1 cellular context compared by ENCODE assay signal in the genomic region with DNA sequence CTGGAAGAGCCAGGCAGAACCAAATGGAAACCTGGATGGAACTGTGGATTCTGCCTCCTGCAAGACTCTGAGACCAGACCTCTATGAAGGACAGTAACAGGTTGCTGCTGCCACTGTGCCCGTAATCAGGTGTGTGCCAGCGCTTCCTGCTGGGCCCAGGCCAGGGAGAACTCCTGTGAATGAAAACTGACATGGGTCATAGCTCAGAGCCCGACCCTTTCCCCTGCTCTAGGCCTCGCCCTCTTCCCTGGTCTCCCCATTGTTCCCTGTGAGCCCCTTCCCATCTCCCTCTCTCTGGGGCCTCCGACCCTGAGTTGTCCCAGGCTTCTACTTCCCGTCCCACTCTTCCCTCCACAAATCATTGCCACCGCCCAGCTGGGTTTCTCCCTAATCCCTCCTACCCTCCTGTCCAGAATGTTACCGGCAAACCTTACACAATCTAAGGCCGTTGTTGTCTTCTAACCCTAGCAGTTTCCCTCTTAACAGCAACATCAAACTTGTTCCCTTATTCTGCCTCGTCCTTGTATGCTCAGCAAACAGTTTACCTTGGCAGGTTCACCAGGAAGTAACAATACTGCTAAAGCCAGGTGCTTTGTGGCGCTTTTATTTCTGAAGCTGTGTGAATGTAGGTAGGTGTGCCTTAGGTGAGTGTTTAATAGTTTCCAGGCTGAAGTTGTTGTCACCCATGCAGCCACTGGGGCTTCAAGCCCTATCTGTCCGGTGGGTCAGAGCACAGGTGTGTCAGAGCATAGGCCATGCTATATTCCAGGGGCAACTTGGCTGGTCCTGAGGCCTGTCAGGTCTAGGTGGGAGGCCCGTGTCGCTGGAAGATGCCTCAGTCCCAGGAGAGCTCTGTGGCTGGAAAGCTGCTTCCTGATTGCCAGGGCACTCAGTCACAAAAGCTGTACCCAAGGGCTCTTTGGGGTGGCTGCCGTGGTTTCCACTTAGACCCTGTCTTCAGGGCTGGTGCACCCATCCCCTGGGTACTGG.
TF ChIP-seq lines count a peak whose summit lies in the region.

No MANE protein-coding gene starts in this region.

TF ChIP-seq in liver, 16 proteins besides CTCF, POLR2A, EP300 and RAD21 (continued from another document):
- TF ChIP-seq, protein P1, sequence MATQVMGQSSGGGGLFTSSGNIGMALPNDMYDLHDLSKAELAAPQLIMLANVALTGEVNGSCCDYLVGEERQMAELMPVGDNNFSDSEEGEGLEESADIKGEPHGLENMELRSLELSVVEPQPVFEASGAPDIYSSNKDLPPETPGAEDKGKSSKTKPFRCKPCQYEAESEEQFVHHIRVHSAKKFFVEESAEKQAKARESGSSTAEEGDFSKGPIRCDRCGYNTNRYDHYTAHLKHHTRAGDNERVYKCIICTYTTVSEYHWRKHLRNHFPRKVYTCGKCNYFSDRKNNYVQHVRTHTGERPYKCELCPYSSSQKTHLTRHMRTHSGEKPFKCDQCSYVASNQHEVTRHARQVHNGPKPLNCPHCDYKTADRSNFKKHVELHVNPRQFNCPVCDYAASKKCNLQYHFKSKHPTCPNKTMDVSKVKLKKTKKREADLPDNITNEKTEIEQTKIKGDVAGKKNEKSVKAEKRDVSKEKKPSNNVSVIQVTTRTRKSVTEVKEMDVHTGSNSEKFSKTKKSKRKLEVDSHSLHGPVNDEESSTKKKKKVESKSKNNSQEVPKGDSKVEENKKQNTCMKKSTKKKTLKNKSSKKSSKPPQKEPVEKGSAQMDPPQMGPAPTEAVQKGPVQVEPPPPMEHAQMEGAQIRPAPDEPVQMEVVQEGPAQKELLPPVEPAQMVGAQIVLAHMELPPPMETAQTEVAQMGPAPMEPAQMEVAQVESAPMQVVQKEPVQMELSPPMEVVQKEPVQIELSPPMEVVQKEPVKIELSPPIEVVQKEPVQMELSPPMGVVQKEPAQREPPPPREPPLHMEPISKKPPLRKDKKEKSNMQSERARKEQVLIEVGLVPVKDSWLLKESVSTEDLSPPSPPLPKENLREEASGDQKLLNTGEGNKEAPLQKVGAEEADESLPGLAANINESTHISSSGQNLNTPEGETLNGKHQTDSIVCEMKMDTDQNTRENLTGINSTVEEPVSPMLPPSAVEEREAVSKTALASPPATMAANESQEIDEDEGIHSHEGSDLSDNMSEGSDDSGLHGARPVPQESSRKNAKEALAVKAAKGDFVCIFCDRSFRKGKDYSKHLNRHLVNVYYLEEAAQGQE (IDR thresholded peaks at IDR 0.05), result peak; percentile 77
- no peak for TF ChIP-seq TAF1 (conservative IDR thresholded peaks at IDR 0.05)
- peak in 1 of 2 donors; percentile 40 for TF ChIP-seq GABPA (IDR thresholded peaks at IDR 0.05 in 1 of 2, conservative IDR thresholded peaks at IDR 0.05 in 1 of 2)
- TF ChIP-seq, protein P2, sequence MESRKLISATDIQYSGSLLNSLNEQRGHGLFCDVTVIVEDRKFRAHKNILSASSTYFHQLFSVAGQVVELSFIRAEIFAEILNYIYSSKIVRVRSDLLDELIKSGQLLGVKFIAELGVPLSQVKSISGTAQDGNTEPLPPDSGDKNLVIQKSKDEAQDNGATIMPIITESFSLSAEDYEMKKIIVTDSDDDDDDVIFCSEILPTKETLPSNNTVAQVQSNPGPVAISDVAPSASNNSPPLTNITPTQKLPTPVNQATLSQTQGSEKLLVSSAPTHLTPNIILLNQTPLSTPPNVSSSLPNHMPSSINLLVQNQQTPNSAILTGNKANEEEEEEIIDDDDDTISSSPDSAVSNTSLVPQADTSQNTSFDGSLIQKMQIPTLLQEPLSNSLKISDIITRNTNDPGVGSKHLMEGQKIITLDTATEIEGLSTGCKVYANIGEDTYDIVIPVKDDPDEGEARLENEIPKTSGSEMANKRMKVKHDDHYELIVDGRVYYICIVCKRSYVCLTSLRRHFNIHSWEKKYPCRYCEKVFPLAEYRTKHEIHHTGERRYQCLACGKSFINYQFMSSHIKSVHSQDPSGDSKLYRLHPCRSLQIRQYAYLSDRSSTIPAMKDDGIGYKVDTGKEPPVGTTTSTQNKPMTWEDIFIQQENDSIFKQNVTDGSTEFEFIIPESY (IDR thresholded peaks at IDR 0.05), result peak; percentile 28
- TF ChIP-seq HNF4G (IDR thresholded peaks at IDR 0.05), result no peak
- TF ChIP-seq, protein P3, sequence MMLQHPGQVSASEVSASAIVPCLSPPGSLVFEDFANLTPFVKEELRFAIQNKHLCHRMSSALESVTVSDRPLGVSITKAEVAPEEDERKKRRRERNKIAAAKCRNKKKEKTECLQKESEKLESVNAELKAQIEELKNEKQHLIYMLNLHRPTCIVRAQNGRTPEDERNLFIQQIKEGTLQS (IDR thresholded peaks at IDR 0.05), result no peak
- TF ChIP-seq EGR1 (IDR thresholded peaks at IDR 0.05; ENCODE audit: low read depth in 2 of 2), result peak in 1 of 2 donors; percentile 91
- TF ChIP-seq, protein P4, sequence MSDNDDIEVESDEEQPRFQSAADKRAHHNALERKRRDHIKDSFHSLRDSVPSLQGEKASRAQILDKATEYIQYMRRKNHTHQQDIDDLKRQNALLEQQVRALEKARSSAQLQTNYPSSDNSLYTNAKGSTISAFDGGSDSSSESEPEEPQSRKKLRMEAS (IDR thresholded peaks at IDR 0.05), result peak; percentile 98
- TF ChIP-seq YY1 (IDR thresholded peaks at IDR 0.05), result peak; percentile 65
- peak in 1 of 2 donors; percentile 73 for TF ChIP-seq JUND (IDR thresholded peaks at IDR 0.05)
- TF ChIP-seq RXRA (IDR thresholded peaks at IDR 0.05), result peak; percentile 75 to 95
